In the genomic region with DNA sequence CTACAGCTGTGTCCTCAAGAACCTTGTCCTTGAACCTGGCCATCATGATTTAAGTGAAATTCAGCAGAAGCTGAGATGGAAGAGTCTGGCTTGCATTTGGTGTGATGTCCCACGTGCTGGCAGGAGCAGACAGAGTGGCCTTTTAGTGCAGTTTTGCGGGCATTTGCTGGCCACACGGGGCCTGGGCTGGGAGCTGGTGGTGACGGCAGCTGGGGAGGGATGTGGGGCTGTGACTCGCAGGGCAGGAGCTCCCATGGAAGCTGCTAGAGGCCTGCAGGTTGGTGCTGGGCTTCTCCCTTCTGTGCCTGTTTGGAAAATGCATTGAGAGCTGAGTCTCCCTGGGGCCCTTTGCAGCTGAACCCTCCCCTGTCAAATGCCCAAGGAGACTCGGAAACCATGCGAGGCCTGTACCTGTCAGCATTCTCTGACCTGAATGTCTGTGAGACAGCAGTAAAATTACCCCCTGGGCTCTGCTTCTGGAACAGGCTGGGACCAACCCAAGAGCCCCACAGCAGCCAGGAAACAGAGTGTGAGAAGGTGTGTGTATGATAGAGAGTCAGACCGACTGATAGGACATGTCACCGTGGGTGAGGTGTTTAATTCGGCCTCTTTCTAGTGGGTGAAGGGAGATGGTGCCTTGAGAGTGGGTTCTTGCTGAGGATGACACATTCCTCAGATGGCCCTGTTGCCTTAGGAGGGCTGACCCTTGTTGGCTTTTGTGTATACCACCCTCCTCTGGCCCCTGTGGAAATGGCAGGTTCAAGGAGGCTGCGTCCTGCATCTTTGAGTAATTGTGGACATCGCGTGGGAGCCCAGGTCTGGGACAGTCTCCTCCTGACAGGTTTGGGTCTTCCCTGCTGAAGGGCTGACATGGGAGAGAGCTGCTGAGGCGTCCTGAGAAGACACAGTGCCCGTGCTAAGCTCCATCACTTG, we compare ENCODE assay signal across 2 cellular contexts.
TF ChIP-seq lines count a peak whose summit lies in the region.

No MANE protein-coding gene starts in this region.

TF ChIP-seq in GM23338, 12 proteins besides CTCF, POLR2A, EP300 and RAD21 (continued from another document):
- TF ChIP-seq, protein P1, sequence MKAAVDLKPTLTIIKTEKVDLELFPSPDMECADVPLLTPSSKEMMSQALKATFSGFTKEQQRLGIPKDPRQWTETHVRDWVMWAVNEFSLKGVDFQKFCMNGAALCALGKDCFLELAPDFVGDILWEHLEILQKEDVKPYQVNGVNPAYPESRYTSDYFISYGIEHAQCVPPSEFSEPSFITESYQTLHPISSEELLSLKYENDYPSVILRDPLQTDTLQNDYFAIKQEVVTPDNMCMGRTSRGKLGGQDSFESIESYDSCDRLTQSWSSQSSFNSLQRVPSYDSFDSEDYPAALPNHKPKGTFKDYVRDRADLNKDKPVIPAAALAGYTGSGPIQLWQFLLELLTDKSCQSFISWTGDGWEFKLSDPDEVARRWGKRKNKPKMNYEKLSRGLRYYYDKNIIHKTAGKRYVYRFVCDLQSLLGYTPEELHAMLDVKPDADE (IDR thresholded peaks at IDR 0.05) = no peak
- TF ChIP-seq, protein P2, sequence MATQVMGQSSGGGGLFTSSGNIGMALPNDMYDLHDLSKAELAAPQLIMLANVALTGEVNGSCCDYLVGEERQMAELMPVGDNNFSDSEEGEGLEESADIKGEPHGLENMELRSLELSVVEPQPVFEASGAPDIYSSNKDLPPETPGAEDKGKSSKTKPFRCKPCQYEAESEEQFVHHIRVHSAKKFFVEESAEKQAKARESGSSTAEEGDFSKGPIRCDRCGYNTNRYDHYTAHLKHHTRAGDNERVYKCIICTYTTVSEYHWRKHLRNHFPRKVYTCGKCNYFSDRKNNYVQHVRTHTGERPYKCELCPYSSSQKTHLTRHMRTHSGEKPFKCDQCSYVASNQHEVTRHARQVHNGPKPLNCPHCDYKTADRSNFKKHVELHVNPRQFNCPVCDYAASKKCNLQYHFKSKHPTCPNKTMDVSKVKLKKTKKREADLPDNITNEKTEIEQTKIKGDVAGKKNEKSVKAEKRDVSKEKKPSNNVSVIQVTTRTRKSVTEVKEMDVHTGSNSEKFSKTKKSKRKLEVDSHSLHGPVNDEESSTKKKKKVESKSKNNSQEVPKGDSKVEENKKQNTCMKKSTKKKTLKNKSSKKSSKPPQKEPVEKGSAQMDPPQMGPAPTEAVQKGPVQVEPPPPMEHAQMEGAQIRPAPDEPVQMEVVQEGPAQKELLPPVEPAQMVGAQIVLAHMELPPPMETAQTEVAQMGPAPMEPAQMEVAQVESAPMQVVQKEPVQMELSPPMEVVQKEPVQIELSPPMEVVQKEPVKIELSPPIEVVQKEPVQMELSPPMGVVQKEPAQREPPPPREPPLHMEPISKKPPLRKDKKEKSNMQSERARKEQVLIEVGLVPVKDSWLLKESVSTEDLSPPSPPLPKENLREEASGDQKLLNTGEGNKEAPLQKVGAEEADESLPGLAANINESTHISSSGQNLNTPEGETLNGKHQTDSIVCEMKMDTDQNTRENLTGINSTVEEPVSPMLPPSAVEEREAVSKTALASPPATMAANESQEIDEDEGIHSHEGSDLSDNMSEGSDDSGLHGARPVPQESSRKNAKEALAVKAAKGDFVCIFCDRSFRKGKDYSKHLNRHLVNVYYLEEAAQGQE (IDR thresholded peaks at IDR 0.05; ENCODE audit: unreplicated experiment) = no peak
- TF ChIP-seq POLR2AphosphoS5 (IDR thresholded peaks at IDR 0.05; ENCODE audit: low read depth) = no peak
- TF ChIP-seq, protein P3, sequence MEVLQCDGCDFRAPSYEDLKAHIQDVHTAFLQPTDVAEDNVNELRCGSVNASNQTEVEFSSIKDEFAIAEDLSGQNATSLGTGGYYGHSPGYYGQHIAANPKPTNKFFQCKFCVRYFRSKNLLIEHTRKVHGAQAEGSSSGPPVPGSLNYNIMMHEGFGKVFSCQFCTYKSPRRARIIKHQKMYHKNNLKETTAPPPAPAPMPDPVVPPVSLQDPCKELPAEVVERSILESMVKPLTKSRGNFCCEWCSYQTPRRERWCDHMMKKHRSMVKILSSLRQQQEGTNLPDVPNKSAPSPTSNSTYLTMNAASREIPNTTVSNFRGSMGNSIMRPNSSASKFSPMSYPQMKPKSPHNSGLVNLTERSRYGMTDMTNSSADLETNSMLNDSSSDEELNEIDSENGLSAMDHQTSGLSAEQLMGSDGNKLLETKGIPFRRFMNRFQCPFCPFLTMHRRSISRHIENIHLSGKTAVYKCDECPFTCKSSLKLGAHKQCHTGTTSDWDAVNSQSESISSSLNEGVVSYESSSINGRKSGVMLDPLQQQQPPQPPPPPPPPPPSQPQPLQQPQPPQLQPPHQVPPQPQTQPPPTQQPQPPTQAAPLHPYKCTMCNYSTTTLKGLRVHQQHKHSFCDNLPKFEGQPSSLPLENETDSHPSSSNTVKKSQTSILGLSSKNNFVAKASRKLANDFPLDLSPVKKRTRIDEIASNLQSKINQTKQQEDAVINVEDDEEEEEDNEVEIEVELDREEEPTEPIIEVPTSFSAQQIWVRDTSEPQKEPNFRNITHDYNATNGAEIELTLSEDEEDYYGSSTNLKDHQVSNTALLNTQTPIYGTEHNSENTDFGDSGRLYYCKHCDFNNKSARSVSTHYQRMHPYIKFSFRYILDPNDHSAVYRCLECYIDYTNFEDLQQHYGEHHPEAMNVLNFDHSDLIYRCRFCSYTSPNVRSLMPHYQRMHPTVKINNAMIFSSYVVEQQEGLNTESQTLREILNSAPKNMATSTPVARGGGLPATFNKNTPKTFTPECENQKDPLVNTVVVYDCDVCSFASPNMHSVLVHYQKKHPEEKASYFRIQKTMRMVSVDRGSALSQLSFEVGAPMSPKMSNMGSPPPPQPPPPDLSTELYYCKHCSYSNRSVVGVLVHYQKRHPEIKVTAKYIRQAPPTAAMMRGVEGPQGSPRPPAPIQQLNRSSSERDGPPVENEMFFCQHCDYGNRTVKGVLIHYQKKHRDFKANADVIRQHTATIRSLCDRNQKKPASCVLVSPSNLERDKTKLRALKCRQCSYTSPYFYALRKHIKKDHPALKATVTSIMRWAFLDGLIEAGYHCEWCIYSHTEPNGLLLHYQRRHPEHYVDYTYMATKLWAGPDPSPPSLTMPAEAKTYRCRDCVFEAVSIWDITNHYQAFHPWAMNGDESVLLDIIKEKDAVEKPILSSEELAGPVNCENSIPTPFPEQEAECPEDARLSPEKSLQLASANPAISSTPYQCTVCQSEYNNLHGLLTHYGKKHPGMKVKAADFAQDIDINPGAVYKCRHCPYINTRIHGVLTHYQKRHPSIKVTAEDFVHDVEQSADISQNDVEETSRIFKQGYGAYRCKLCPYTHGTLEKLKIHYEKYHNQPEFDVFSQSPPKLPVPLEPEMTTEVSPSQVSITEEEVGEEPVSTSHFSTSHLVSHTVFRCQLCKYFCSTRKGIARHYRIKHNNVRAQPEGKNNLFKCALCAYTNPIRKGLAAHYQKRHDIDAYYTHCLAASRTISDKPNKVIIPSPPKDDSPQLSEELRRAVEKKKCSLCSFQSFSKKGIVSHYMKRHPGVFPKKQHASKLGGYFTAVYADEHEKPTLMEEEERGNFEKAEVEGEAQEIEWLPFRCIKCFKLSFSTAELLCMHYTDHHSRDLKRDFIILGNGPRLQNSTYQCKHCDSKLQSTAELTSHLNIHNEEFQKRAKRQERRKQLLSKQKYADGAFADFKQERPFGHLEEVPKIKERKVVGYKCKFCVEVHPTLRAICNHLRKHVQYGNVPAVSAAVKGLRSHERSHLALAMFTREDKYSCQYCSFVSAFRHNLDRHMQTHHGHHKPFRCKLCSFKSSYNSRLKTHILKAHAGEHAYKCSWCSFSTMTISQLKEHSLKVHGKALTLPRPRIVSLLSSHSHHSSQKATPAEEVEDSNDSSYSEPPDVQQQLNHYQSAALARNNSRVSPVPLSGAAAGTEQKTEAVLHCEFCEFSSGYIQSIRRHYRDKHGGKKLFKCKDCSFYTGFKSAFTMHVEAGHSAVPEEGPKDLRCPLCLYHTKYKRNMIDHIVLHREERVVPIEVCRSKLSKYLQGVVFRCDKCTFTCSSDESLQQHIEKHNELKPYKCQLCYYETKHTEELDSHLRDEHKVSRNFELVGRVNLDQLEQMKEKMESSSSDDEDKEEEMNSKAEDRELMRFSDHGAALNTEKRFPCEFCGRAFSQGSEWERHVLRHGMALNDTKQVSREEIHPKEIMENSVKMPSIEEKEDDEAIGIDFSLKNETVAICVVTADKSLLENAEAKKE (CRISPR knock-in tag; IDR thresholded peaks at IDR 0.05) = no peak
- no peak for TF ChIP-seq CREB1 (CRISPR knock-in tag; IDR thresholded peaks at IDR 0.05; ENCODE audit: low read depth)

TF ChIP-seq in K562, 482 proteins besides CTCF, POLR2A, EP300 and RAD21:
- TF ChIP-seq, protein P4, sequence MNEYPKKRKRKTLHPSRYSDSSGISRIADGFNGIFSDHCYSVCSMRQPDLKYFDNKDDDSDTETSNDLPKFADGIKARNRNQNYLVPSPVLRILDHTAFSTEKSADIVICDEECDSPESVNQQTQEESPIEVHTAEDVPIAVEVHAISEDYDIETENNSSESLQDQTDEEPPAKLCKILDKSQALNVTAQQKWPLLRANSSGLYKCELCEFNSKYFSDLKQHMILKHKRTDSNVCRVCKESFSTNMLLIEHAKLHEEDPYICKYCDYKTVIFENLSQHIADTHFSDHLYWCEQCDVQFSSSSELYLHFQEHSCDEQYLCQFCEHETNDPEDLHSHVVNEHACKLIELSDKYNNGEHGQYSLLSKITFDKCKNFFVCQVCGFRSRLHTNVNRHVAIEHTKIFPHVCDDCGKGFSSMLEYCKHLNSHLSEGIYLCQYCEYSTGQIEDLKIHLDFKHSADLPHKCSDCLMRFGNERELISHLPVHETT (CRISPR knock-in tag; conservative IDR thresholded peaks at IDR 0.05 in 1 of 2, IDR thresholded peaks at IDR 0.05 in 1 of 2) = no peak
- TF ChIP-seq, protein P5, sequence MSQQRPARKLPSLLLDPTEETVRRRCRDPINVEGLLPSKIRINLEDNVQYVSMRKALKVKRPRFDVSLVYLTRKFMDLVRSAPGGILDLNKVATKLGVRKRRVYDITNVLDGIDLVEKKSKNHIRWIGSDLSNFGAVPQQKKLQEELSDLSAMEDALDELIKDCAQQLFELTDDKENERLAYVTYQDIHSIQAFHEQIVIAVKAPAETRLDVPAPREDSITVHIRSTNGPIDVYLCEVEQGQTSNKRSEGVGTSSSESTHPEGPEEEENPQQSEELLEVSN (IDR thresholded peaks at IDR 0.05; ENCODE audit: borderline replicate concordance in 1 of 2, extremely low read depth in 1 of 2, insufficient read depth in 1 of 2, insufficient read length in 1 of 2, low read depth in 1 of 2, low read length in 1 of 2, poor library complexity in 1 of 2, severe bottlenecking in 1 of 2) = no peak
- TF ChIP-seq ZNF316 (IDR thresholded peaks at IDR 0.05) = peak; percentile 27; the same call in 1 of the 2 replicates
- 0 out of 2 replicates have a peak, but pooled peaks have one; percentile 4 for TF ChIP-seq JUND (IDR thresholded peaks at IDR 0.05; ENCODE audit: borderline replicate concordance, low read depth, low read length)
- no peak for TF ChIP-seq JUND (tag; IDR thresholded peaks at IDR 0.05; ENCODE audit: borderline replicate concordance, low read depth, low read length)
- TF ChIP-seq SMC3 (conservative IDR thresholded peaks at IDR 0.05; ENCODE audit: insufficient read depth, low read depth, low read length) = peak; percentile 40; the same call in 1 of the 2 replicates
